1 cellular context compared by ENCODE assay signal in the genomic region with DNA sequence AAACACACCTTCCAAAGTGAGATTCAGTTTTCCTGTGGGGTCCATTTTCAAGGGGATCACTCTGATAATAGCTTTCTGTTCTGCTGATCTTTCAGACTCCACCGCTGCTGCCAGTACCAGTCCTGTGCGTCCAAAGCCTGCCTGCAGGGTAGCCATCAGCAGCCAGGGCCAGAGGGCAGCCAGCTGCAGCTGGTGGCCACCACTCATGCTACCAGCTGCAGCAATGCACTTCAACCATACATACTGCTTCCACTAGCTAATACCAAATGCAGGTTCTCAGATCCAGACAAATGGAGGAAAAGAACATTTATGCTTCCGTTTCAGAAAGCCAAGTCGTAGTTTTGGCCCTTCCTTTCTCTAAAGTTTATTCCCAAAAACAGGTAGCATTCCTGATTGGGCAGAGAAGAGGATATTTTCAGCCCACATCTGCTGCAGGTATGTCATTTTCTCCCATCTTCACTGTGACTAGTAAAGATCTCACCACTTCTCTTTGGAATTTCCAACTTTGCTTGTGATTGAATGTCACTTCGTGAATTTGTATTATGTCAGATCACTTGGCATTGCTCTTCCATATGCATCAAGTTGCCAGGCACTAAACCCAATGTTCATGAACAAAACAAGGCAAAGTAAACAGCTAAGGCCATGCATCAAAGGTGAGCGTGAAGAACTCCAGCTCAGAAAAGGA.
A peak's percentile ranks its signal among the peaks of the same experiment; 100 is the strongest.
TF ChIP-seq lines count a peak whose summit lies in the region.

No MANE protein-coding gene starts in this region.

TF ChIP-seq in HepG2, 621 proteins besides CTCF, POLR2A, EP300 and RAD21 (continued from another document and continues in another):
- TF ChIP-seq, protein P1, sequence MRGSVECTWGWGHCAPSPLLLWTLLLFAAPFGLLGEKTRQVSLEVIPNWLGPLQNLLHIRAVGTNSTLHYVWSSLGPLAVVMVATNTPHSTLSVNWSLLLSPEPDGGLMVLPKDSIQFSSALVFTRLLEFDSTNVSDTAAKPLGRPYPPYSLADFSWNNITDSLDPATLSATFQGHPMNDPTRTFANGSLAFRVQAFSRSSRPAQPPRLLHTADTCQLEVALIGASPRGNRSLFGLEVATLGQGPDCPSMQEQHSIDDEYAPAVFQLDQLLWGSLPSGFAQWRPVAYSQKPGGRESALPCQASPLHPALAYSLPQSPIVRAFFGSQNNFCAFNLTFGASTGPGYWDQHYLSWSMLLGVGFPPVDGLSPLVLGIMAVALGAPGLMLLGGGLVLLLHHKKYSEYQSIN (CRISPR knock-in tag; IDR thresholded peaks at IDR 0.05; ENCODE audit: borderline replicate concordance): no peak
- TF ChIP-seq, protein P2, sequence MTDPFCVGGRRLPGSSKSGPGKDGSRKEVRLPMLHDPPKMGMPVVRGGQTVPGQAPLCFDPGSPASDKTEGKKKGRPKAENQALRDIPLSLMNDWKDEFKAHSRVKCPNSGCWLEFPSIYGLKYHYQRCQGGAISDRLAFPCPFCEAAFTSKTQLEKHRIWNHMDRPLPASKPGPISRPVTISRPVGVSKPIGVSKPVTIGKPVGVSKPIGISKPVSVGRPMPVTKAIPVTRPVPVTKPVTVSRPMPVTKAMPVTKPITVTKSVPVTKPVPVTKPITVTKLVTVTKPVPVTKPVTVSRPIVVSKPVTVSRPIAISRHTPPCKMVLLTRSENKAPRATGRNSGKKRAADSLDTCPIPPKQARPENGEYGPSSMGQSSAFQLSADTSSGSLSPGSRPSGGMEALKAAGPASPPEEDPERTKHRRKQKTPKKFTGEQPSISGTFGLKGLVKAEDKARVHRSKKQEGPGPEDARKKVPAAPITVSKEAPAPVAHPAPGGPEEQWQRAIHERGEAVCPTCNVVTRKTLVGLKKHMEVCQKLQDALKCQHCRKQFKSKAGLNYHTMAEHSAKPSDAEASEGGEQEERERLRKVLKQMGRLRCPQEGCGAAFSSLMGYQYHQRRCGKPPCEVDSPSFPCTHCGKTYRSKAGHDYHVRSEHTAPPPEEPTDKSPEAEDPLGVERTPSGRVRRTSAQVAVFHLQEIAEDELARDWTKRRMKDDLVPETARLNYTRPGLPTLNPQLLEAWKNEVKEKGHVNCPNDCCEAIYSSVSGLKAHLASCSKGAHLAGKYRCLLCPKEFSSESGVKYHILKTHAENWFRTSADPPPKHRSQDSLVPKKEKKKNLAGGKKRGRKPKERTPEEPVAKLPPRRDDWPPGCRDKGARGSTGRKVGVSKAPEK (CRISPR knock-in tag; IDR thresholded peaks at IDR 0.05; ENCODE audit: borderline replicate concordance): 0 out of 2 replicates have a peak, but pooled peaks have one; percentile 95
- TF ChIP-seq ZNF121 (CRISPR knock-in tag; IDR thresholded peaks at IDR 0.05) (no peak), ZNF484 (CRISPR knock-in tag; IDR thresholded peaks at IDR 0.05; ENCODE audit: borderline replicate concordance, low read depth) (no peak), SRSF9 (IDR thresholded peaks at IDR 0.05; ENCODE audit: borderline replicate concordance, insufficient read depth, low read depth, low read length, poor library complexity, severe bottlenecking) (no peak), ZNF83 (CRISPR knock-in tag; IDR thresholded peaks at IDR 0.05; ENCODE audit: borderline replicate concordance) (no peak), ZNF431 (CRISPR knock-in tag; IDR thresholded peaks at IDR 0.05; ENCODE audit: borderline replicate concordance, low read depth) (no peak), MIER3 (CRISPR knock-in tag; IDR thresholded peaks at IDR 0.05; ENCODE audit: borderline replicate concordance) (no peak; the same call in 1 of the 2 replicates), ZNF224 (CRISPR knock-in tag; IDR thresholded peaks at IDR 0.05) (no peak), IKZF4 (CRISPR knock-in tag; IDR thresholded peaks at IDR 0.05; ENCODE audit: borderline replicate concordance, low read depth, not compliant biosample characterization) (no peak), ZNF674 (CRISPR knock-in tag; IDR thresholded peaks at IDR 0.05; ENCODE audit: low read depth) (no peak), RARA (CRISPR knock-in tag; IDR thresholded peaks at IDR 0.05) (no peak; the same call in 1 of the 2 replicates), ZSCAN12 (CRISPR knock-in tag; IDR thresholded peaks at IDR 0.05) (no peak), GATAD2A (CRISPR knock-in tag; IDR thresholded peaks at IDR 0.05) (peak; percentile 62), ZMAT3 (CRISPR knock-in tag; conservative IDR thresholded peaks at IDR 0.05) (peak; percentile 70; the same call in 1 of the 2 replicates), SOX6 (IDR thresholded peaks at IDR 0.05) (no peak), SOX6 (CRISPR knock-in tag; IDR thresholded peaks at IDR 0.05) (peak; percentile 34; the same call in 1 of the 2 replicates), TRIM24 (CRISPR knock-in tag; IDR thresholded peaks at IDR 0.05) (no peak), GTF3A (CRISPR knock-in tag; conservative IDR thresholded peaks at IDR 0.05) (no peak), ARNT2 (CRISPR knock-in tag; IDR thresholded peaks at IDR 0.05; ENCODE audit: low read depth) (no peak), HOXA3 (CRISPR knock-in tag; IDR thresholded peaks at IDR 0.05) (peak; percentile 45), TCF7L2 (IDR thresholded peaks at IDR 0.05; ENCODE audit: low read depth, low read length) (no peak), ZNF552 (CRISPR knock-in tag; IDR thresholded peaks at IDR 0.05; ENCODE audit: borderline replicate concordance) (no peak), ZFP36 (IDR thresholded peaks at IDR 0.05; ENCODE audit: borderline replicate concordance, low read depth, low read length, partially characterized antibody) (peak; percentile 5), ZNF720 (CRISPR knock-in tag; IDR thresholded peaks at IDR 0.05) (no peak), FOXA3 (CRISPR knock-in tag; IDR thresholded peaks at IDR 0.05) (peak; percentile 78), KMT2A (CRISPR knock-in tag; IDR thresholded peaks at IDR 0.05) (peak; percentile 88), ZNF629 (CRISPR knock-in tag; conservative IDR thresholded peaks at IDR 0.05) (no peak; the same call in 1 of the 2 replicates), ZSCAN30 (CRISPR knock-in tag; IDR thresholded peaks at IDR 0.05) (no peak), ONECUT2 (CRISPR knock-in tag; IDR thresholded peaks at IDR 0.05) (no peak), GABPA (IDR thresholded peaks at IDR 0.05; ENCODE audit: low read depth, low read length) (no peak), GABPA (CRISPR knock-in tag; IDR thresholded peaks at IDR 0.05; ENCODE audit: low read depth) (no peak), RAD51 (IDR thresholded peaks at IDR 0.05; ENCODE audit: borderline replicate concordance) (no peak), ZNF333 (CRISPR knock-in tag; IDR thresholded peaks at IDR 0.05; ENCODE audit: borderline replicate concordance) (no peak), FOXA1 (IDR thresholded peaks at IDR 0.05) (no peak), FOXA1 (CRISPR knock-in tag; IDR thresholded peaks at IDR 0.05) (peak; percentile 76), PHF8 (CRISPR knock-in tag; IDR thresholded peaks at IDR 0.05) (peak; percentile 19; the same call in 1 of the 2 replicates), HNRNPK (IDR thresholded peaks at IDR 0.05; ENCODE audit: low read depth, low read length, poor library complexity, severe bottlenecking) (no peak), SATB2 (CRISPR knock-in tag; IDR thresholded peaks at IDR 0.05) (no peak)
- TF ChIP-seq, protein P3, sequence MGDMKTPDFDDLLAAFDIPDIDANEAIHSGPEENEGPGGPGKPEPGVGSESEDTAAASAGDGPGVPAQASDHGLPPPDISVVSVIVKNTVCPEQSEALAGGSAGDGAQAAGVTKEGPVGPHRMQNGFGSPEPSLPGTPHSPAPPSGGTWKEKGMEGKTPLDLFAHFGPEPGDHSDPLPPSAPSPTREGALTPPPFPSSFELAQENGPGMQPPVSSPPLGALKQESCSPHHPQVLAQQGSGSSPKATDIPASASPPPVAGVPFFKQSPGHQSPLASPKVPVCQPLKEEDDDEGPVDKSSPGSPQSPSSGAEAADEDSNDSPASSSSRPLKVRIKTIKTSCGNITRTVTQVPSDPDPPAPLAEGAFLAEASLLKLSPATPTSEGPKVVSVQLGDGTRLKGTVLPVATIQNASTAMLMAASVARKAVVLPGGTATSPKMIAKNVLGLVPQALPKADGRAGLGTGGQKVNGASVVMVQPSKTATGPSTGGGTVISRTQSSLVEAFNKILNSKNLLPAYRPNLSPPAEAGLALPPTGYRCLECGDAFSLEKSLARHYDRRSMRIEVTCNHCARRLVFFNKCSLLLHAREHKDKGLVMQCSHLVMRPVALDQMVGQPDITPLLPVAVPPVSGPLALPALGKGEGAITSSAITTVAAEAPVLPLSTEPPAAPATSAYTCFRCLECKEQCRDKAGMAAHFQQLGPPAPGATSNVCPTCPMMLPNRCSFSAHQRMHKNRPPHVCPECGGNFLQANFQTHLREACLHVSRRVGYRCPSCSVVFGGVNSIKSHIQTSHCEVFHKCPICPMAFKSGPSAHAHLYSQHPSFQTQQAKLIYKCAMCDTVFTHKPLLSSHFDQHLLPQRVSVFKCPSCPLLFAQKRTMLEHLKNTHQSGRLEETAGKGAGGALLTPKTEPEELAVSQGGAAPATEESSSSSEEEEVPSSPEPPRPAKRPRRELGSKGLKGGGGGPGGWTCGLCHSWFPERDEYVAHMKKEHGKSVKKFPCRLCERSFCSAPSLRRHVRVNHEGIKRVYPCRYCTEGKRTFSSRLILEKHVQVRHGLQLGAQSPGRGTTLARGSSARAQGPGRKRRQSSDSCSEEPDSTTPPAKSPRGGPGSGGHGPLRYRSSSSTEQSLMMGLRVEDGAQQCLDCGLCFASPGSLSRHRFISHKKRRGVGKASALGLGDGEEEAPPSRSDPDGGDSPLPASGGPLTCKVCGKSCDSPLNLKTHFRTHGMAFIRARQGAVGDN (CRISPR knock-in tag; IDR thresholded peaks at IDR 0.05): peak; percentile 88
- TF ChIP-seq, protein P4, sequence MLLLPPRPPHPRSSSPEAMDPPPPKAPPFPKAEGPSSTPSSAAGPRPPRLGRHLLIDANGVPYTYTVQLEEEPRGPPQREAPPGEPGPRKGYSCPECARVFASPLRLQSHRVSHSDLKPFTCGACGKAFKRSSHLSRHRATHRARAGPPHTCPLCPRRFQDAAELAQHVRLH (CRISPR knock-in tag; IDR thresholded peaks at IDR 0.05; ENCODE audit: borderline replicate concordance, low read depth): no peak
- TF ChIP-seq, protein P5, sequence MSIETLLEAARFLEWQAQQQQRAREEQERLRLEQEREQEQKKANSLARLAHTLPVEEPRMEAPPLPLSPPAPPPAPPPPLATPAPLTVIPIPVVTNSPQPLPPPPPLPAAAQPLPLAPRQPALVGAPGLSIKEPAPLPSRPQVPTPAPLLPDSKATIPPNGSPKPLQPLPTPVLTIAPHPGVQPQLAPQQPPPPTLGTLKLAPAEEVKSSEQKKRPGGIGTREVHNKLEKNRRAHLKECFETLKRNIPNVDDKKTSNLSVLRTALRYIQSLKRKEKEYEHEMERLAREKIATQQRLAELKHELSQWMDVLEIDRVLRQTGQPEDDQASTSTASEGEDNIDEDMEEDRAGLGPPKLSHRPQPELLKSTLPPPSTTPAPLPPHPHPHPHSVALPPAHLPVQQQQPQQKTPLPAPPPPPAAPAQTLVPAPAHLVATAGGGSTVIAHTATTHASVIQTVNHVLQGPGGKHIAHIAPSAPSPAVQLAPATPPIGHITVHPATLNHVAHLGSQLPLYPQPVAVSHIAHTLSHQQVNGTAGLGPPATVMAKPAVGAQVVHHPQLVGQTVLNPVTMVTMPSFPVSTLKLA (IDR thresholded peaks at IDR 0.05): no peak
- TF ChIP-seq, protein P6, sequence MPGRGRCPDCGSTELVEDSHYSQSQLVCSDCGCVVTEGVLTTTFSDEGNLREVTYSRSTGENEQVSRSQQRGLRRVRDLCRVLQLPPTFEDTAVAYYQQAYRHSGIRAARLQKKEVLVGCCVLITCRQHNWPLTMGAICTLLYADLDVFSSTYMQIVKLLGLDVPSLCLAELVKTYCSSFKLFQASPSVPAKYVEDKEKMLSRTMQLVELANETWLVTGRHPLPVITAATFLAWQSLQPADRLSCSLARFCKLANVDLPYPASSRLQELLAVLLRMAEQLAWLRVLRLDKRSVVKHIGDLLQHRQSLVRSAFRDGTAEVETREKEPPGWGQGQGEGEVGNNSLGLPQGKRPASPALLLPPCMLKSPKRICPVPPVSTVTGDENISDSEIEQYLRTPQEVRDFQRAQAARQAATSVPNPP (CRISPR knock-in tag; IDR thresholded peaks at IDR 0.05): no peak
- TF ChIP-seq, protein P7, sequence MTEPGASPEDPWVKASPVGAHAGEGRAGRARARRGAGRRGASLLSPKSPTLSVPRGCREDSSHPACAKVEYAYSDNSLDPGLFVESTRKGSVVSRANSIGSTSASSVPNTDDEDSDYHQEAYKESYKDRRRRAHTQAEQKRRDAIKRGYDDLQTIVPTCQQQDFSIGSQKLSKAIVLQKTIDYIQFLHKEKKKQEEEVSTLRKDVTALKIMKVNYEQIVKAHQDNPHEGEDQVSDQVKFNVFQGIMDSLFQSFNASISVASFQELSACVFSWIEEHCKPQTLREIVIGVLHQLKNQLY (CRISPR knock-in tag; IDR thresholded peaks at IDR 0.05): no peak
- TF ChIP-seq, protein P8, sequence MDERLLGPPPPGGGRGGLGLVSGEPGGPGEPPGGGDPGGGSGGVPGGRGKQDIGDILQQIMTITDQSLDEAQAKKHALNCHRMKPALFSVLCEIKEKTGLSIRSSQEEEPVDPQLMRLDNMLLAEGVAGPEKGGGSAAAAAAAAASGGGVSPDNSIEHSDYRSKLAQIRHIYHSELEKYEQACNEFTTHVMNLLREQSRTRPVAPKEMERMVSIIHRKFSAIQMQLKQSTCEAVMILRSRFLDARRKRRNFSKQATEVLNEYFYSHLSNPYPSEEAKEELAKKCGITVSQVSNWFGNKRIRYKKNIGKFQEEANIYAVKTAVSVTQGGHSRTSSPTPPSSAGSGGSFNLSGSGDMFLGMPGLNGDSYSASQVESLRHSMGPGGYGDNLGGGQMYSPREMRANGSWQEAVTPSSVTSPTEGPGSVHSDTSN (CRISPR knock-in tag; IDR thresholded peaks at IDR 0.05): no peak
- TF ChIP-seq, protein P9, sequence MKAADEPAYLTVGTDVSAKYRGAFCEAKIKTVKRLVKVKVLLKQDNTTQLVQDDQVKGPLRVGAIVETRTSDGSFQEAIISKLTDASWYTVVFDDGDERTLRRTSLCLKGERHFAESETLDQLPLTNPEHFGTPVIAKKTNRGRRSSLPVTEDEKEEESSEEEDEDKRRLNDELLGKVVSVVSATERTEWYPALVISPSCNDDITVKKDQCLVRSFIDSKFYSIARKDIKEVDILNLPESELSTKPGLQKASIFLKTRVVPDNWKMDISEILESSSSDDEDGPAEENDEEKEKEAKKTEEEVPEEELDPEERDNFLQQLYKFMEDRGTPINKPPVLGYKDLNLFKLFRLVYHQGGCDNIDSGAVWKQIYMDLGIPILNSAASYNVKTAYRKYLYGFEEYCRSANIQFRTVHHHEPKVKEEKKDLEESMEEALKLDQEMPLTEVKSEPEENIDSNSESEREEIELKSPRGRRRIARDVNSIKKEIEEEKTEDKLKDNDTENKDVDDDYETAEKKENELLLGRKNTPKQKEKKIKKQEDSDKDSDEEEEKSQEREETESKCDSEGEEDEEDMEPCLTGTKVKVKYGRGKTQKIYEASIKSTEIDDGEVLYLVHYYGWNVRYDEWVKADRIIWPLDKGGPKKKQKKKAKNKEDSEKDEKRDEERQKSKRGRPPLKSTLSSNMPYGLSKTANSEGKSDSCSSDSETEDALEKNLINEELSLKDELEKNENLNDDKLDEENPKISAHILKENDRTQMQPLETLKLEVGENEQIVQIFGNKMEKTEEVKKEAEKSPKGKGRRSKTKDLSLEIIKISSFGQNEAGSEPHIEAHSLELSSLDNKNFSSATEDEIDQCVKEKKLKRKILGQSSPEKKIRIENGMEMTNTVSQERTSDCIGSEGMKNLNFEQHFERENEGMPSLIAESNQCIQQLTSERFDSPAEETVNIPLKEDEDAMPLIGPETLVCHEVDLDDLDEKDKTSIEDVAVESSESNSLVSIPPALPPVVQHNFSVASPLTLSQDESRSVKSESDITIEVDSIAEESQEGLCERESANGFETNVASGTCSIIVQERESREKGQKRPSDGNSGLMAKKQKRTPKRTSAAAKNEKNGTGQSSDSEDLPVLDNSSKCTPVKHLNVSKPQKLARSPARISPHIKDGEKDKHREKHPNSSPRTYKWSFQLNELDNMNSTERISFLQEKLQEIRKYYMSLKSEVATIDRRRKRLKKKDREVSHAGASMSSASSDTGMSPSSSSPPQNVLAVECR (CRISPR knock-in tag; IDR thresholded peaks at IDR 0.05; ENCODE audit: borderline replicate concordance): peak; percentile 48; the same call in 1 of the 2 replicates
